In the genomic region with DNA sequence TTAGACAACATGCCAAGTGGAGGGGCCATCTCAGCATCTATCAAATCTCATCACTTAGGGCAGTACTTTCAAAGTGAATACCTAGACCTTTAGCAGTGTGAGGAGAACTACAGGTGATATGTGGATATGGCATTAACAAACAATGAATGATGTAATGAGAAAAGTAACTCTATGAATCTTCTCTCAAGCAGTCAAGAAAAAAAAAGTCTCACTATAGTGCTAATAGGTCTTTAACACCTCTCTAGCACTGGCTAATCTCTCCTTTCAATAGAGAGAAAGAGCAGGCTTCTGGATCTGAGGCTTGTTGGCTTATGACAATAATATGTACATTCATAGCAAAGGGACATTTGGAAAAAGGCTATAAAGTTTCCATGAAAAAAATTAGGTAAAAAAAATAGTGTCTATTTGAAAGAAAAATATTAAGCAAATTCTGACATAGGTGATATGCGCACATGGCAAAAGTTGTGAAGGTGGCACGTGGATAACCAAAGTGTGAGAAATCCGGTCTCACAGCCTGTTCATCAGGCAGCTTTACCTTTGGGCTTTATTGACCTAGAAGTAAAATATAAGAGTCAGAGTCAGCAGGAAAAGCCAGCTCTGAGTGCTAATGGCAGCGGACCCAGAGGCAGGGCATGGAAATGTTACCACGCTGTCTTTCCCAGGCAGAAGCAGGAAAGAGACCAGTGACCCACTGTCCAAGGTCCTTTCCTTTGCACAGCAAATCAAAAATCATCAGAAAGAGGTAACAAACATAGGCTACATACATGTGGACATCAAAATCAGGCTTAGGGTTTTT, we compare ENCODE assay signal across 15 cellular contexts.
DNase-seq lines count a peak whose midpoint lies in the region; ATAC-seq and TF ChIP-seq lines count a peak whose summit lies in the region.
"Had no signal": no experiment of that assay in that cellular context is flagged by ENCODE, and none has a peak within 500 bp of the region (broad histone marks: within the 10 kb centered on the region; RNA-seq: fewer than 3 reads in every experiment).

No MANE protein-coding gene starts in this region.

- H3K4me1 Mint-ChIP-seq in H9, result peaks cover 81 to 85% of the 10 kb centered on the region in 2 experiments
- H3K4me1 Mint-ChIP-seq in nephron, result peaks cover 45% of the 10 kb centered on the region

- H3K4me1 ChIP-seq in H9 (ENCODE audit: insufficient read depth, low read length) (peaks cover 30% of the 10 kb centered on the region), SJSA1 (replicated peaks) (peaks cover 47% of the 10 kb centered on the region)

- H2BK5ac ChIP-seq in H9 (ENCODE audit: insufficient read length, low read length), result no peak overlapping the region

- no peak overlapping the region for H3K4me2 ChIP-seq in H9 (ENCODE audit: insufficient read depth, insufficient read length, low read length)

- H3K27ac ChIP-seq in H9 (ENCODE audit: insufficient read length, low read depth, low read length) (no peak overlapping the region), SJSA1 (0 out of 2 replicates have a peak overlapping the region, but pooled peaks have one; percentile 8)
- H3K27ac ChIP-seq: lower lobe of right lung had no signal

- WGBS in H9 (ENCODE audit: extremely low coverage, insufficient read length, low lambda C conversion rate), result no CpG with 5 or more reads among the region's 5 CpGs

- TF ChIP-seq CTCF in H9 (conservative IDR thresholded peaks at IDR 0.05), result no peak
- no peak for TF ChIP-seq CTCF in nephron (IDR thresholded peaks at IDR 0.05; ENCODE audit: unreplicated experiment in 3 of 3)

- H3K56ac ChIP-seq in H9 (ENCODE audit: insufficient read length, low read depth, low read length), result no peak overlapping the region

- intact Hi-C loops in left cardiac atrium (cut with DNase I), result no loop called here

- no peak overlapping the region for H3T11ph ChIP-seq in H9 (ENCODE audit: low read length)

- H2BK20ac ChIP-seq in H9 (ENCODE audit: low read depth, low read length, poor library complexity, severe bottlenecking), result no peak overlapping the region

- H3K4me3 ChIP-seq in SJSA1, result no peak overlapping the region
- H3K4me3 ChIP-seq in H7 (ENCODE audit: insufficient read depth, low read depth, low read length), result no peak overlapping the region
- H3K4me3 ChIP-seq: lower lobe of right lung had no signal

- H3K36me3 Mint-ChIP-seq in H9 (ENCODE audit: insufficient read depth in 1 of 3, low read depth in 3 of 3) (no peaks in the 10 kb centered on the region), nephron (ENCODE audit: low read depth) (no peaks in the 10 kb centered on the region)

- H3K27me3 Mint-ChIP-seq in H9 (ENCODE audit: low read depth), result no peaks in the 10 kb centered on the region
- no peaks in the 10 kb centered on the region for H3K27me3 Mint-ChIP-seq in nephron (ENCODE audit: low read depth)

- H3K9me3 Mint-ChIP-seq in H9 (no peaks in the 10 kb centered on the region), nephron (no peaks in the 10 kb centered on the region)
- H3K9me3 Mint-ChIP-seq: T-helper 1 cell treated with Interleukin-12 subunit alpha and Interleukin-12 subunit beta and Interleukin-4 antibody, amounts not matched to agents 30 μg/mL and 1 μg/mL, for 36 hours had no signal

- no peaks in the 10 kb centered on the region for H3K79me2 ChIP-seq in H9 (ENCODE audit: insufficient read depth, low read length)

- H3K9me3 ChIP-seq in H9 (ENCODE audit: control insufficient read depth, low read depth, low read length) (no peaks in the 10 kb centered on the region), SJSA1 (replicated peaks) (no peaks in the 10 kb centered on the region)
- H3K9me3 ChIP-seq: BE2C, lower lobe of right lung had no signal

- no peak overlapping the region for H2BK15ac ChIP-seq in H9 (ENCODE audit: low read depth, low read length)

- peaks cover 2% of the 10 kb centered on the region for H4K20me1 ChIP-seq in H9 (ENCODE audit: control insufficient read depth, insufficient read depth, insufficient read length)

- H3K4me3 Mint-ChIP-seq in H9, result no peak overlapping the region
- no peak overlapping the region for H3K4me3 Mint-ChIP-seq in nephron
- H3K4me3 Mint-ChIP-seq: T-helper 1 cell treated with Interleukin-12 subunit alpha and Interleukin-12 subunit beta and Interleukin-4 antibody, amounts not matched to agents 30 μg/mL and 1 μg/mL, for 36 hours had no signal

- H3K23ac ChIP-seq in H9 (ENCODE audit: insufficient read length, low read depth, low read length), result no peak overlapping the region

- H3K27ac Mint-ChIP-seq in H9, result peak overlapping the region in 2 of 3 experiments; percentile 5 to 54; a peak in 2 of 7 replicates
- peak overlapping the region in 2 of 3 experiments; percentile 4 to 88 for H3K27ac Mint-ChIP-seq in nephron
- H3K27ac Mint-ChIP-seq: T-helper 1 cell treated with Interleukin-12 subunit alpha and Interleukin-12 subunit beta and Interleukin-4 antibody, amounts not matched to agents 30 μg/mL and 1 μg/mL, for 36 hours had no signal

- no peak overlapping the region for H4K8ac ChIP-seq in H9 (replicated peaks; ENCODE audit: insufficient read length, low read depth, low read length)

- ATAC-seq in left cardiac atrium (peak; percentile 19 to 45), GM19455 (IDR thresholded peaks at IDR 0.05; ENCODE audit: unreplicated experiment) (no peak)
- ATAC-seq: lower lobe of right lung had no signal

- no peak overlapping the region for H2AFZ ChIP-seq in H9 (ENCODE audit: low read length)

- no peak overlapping the region for H2BK12ac ChIP-seq in H9 (ENCODE audit: insufficient read length, low read depth, low read length)

- H3K18ac ChIP-seq in H9 (ENCODE audit: insufficient read length, low read depth, low read length), result no peak overlapping the region

- H3K27me3 ChIP-seq in H9 (ENCODE audit: insufficient read depth, low read length), result no peaks in the 10 kb centered on the region
- H3K27me3 ChIP-seq in SJSA1 (replicated peaks), result no peaks in the 10 kb centered on the region
- no peaks in the 10 kb centered on the region for H3K27me3 ChIP-seq in H7 (ENCODE audit: control insufficient read depth, insufficient read depth, low read length)
- H3K27me3 ChIP-seq: BE2C had no signal

- H2BK120ac ChIP-seq in H9 (ENCODE audit: low read depth, low read length, poor library complexity, severe bottlenecking), result no peak overlapping the region

- H3K9ac ChIP-seq in H9 (ENCODE audit: extremely low read depth, insufficient read length, low read length), result no peak overlapping the region

- no peak overlapping the region for H3K14ac ChIP-seq in H9 (ENCODE audit: insufficient read depth, low read length)

- H3K23me2 ChIP-seq in H9 (ENCODE audit: insufficient read length, low read depth, low read length, poor library complexity, severe bottlenecking), result no peaks in the 10 kb centered on the region

- no peak overlapping the region for H4K91ac ChIP-seq in H9 (ENCODE audit: insufficient read length, low read depth, low read length)

- H4K5ac ChIP-seq in H9 (ENCODE audit: insufficient read length, low read depth, low read length), result no peak overlapping the region

- DNase-seq in H9 (no peak), SJSA1 (ENCODE audit: low read depth in 1 of 2, low spot score in 2 of 2) (no peak), left cardiac atrium (no peak), H7 (no peak), hypothalamus (lab: John Stamatoyannopoulos, UW) (no peak), NCI-H526 treated with DMSO at 0.1 percent for 48 hours (lab: John Stamatoyannopoulos, UW) (no peak)
- DNase-seq: activated CD8-positive, alpha-beta memory T cell treated with anti-CD3 and anti-CD28 coated beads, Interleukin-2, amount 50 U/mL, for 48 hours; activated naive CD4-positive, alpha-beta T cell treated with anti-CD3 and anti-CD28 coated beads, Interleukin-2, amount 50 U/mL, for 16 hours; BE2C; DMS153; lower lobe of right lung; NCI-H510A treated with DMSO at 0.1 percent for 48 hours had no signal

- no peak overlapping the region for H2AK5ac ChIP-seq in H9 (ENCODE audit: insufficient read length, low read length)

- no peak overlapping the region for H3K4ac ChIP-seq in H9 (ENCODE audit: low read depth, low read length)

- H3K36me3 ChIP-seq in SJSA1 (no peaks in the 10 kb centered on the region), H7 (replicated peaks; ENCODE audit: control insufficient read depth, insufficient read depth, low read length) (no peaks in the 10 kb centered on the region)
- H3K36me3 ChIP-seq: BE2C, lower lobe of right lung had no signal

- no peaks in the 10 kb centered on the region for H3K79me1 ChIP-seq in H9 (ENCODE audit: insufficient read depth, low read depth, low read length, poor library complexity, severe bottlenecking)
